Comparison of ENCODE assay signal across 1 cellular context in genomic region chr15:73704869-73705645, GRCh38.
A peak's percentile ranks its signal among the peaks of the same experiment; 100 is the strongest.
TF ChIP-seq lines count a peak whose summit lies in the region.

No MANE protein-coding gene starts in this region.

TF ChIP-seq in HepG2, 621 proteins besides CTCF, POLR2A, EP300 and RAD21:
- TF ChIP-seq ZNF687 (CRISPR knock-in tag; IDR thresholded peaks at IDR 0.05) (0 out of 2 replicates have a peak, but pooled peaks have one; percentile 14), SRSF1 (optimal IDR thresholded peaks at IDR 0.05; ENCODE audit: low read depth, low read length) (no peak), SALL1 (CRISPR knock-in tag; IDR thresholded peaks at IDR 0.05) (0 out of 2 replicates have a peak, but pooled peaks have one; percentile 24), HIC2 (CRISPR knock-in tag; IDR thresholded peaks at IDR 0.05; ENCODE audit: low read depth) (0 out of 2 replicates have a peak, but pooled peaks have one; percentile 16), CBX2 (IDR thresholded peaks at IDR 0.05; ENCODE audit: low read depth, low read length) (no peak), CBX2 (CRISPR knock-in tag; IDR thresholded peaks at IDR 0.05; ENCODE audit: low read depth) (no peak), ZBTB4 (CRISPR knock-in tag; IDR thresholded peaks at IDR 0.05; ENCODE audit: borderline replicate concordance) (0 out of 2 replicates have a peak, but pooled peaks have one; percentile 23), FOXA1 (IDR thresholded peaks at IDR 0.05) (no peak), FOXA1 (CRISPR knock-in tag; IDR thresholded peaks at IDR 0.05) (peak; percentile 17; the same call in 1 of the 2 replicates), SMC3 (IDR thresholded peaks at IDR 0.05; ENCODE audit: low read length) (peak; percentile 39), HIVEP1 (CRISPR knock-in tag; IDR thresholded peaks at IDR 0.05) (no peak), XRCC5 (optimal IDR thresholded peaks at IDR 0.05; ENCODE audit: low read length) (peak; percentile 64), STAG1 (CRISPR knock-in tag; IDR thresholded peaks at IDR 0.05) (peak; percentile 80), ZNF256 (CRISPR knock-in tag; conservative IDR thresholded peaks at IDR 0.05) (no peak), ZNF570 (CRISPR knock-in tag; IDR thresholded peaks at IDR 0.05; ENCODE audit: borderline replicate concordance) (no peak)
- TF ChIP-seq, protein P1, sequence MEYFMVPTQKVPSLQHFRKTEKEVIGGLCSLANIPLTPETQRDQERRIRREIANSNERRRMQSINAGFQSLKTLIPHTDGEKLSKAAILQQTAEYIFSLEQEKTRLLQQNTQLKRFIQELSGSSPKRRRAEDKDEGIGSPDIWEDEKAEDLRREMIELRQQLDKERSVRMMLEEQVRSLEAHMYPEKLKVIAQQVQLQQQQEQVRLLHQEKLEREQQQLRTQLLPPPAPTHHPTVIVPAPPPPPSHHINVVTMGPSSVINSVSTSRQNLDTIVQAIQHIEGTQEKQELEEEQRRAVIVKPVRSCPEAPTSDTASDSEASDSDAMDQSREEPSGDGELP (IDR thresholded peaks at IDR 0.05; ENCODE audit: borderline replicate concordance, low read depth): 0 out of 2 replicates have a peak, but pooled peaks have one; percentile 15
